ENCODE assay signal across 17 cellular contexts in the genomic region with DNA sequence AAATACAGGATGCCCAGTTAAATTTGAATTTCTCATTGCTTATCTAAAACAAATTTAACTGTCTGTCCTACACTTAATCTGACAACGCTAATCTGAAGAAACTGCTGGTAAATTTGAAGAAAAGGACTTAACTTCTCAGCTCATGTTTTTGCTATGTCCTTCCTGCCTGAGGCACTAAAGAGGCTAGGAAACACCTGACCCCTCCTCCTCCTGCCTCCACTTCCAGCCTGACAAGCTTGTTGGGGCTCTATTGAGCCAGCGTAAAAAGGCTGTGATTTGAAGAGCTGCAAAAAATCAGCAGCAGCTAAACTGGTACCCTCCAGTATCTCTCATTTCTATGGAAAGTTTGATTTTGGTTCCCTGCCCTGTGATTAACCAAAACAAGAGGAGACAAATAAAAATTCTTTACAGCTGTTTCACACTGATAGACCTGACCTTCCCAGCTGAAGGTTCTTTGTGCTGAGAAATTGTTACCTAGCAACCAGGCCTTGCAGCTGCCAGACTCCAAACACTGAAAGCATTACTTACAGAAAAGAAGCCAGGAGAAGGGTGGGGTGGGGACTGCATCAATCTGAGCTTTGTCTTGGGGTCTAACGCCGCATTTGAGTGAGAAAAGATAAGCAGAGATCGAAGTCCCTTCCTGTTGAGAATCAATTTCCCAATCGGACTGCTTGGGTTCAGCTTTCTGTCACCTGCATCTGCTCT. TPM values are rescaled to one million over a fixed set of nuclear protein-coding genes. Genes with fewer than 3 reads are reported as not detected.
DNase-seq lines count a peak whose midpoint lies in the region; ATAC-seq and TF ChIP-seq lines count a peak whose summit lies in the region.
"Had no signal": no experiment of that assay in that cellular context is flagged by ENCODE, and none has a peak within 500 bp of the region (broad histone marks: within the 10 kb centered on the region; RNA-seq: fewer than 3 reads in every experiment).

No MANE protein-coding gene starts in this region.

- H3K4me1 ChIP-seq in trophoblast cell (ENCODE audit: control insufficient read depth in 1 of 2, insufficient read depth in 2 of 2, low read length in 2 of 2) = no peaks in the 10 kb centered on the region
- H3K4me1 ChIP-seq in Peyer's patch = no peaks in the 10 kb centered on the region
- H3K4me1 ChIP-seq: pancreas had no signal

- peak; percentile 85 for DNase-seq in NCI-H1105 treated with DMSO at 0.1 percent for 48 hours (lab: John Stamatoyannopoulos, UW)
- peak; percentile 92 for DNase-seq in NCI-H2227 (lab: John Stamatoyannopoulos, UW; ENCODE audit: unreplicated experiment)
- peak; percentile 51 for DNase-seq in ecto neural progenitor cell (ENCODE audit: low spot score)
- peak; percentile 19 to 75 for DNase-seq in trophoblast cell
- no peak for DNase-seq in Peyer's patch
- no peak for DNase-seq in activated naive CD4-positive, alpha-beta T cell treated with anti-CD3 and anti-CD28 coated beads, Interleukin-2, amount 50 U/mL, for 16 hours
- DNase-seq: activated CD4-positive, alpha-beta memory T cell treated with anti-CD3 and anti-CD28 coated beads for 36 hours; NCI-H1048 had no signal

- no peak overlapping the region for H4K91ac ChIP-seq in trophoblast cell (ENCODE audit: low read depth, low read length)

- no peak overlapping the region for H2AFZ ChIP-seq in trophoblast cell (ENCODE audit: insufficient read depth, low read length, poor library complexity)

- H3K9me3 ChIP-seq in trophoblast cell (ENCODE audit: insufficient read depth, low read depth, low read length) = no peaks in the 10 kb centered on the region
- no peaks in the 10 kb centered on the region for H3K9me3 ChIP-seq in Peyer's patch
- H3K9me3 ChIP-seq: pancreas had no signal

- no peaks in the 10 kb centered on the region for H3K79me2 ChIP-seq in trophoblast cell (ENCODE audit: control insufficient read depth, insufficient read depth, low read length, poor library complexity)

- no peak overlapping the region for H3K9ac ChIP-seq in trophoblast cell (ENCODE audit: low read length)

- no peak overlapping the region for H4K8ac ChIP-seq in trophoblast cell (ENCODE audit: low read depth, low read length)

- H3K36me3 ChIP-seq in trophoblast cell (ENCODE audit: control insufficient read depth in 1 of 2, insufficient read depth in 2 of 2, low read length in 2 of 2) (no peaks in the 10 kb centered on the region), Peyer's patch (no peaks in the 10 kb centered on the region)
- H3K36me3 ChIP-seq: pancreas had no signal

- no peak for TF ChIP-seq CTCF in Peyer's patch (IDR thresholded peaks at IDR 0.05)

- H3K14ac ChIP-seq in trophoblast cell (ENCODE audit: low read length) = no peak overlapping the region

- H3K4me3 ChIP-seq in trophoblast cell (ENCODE audit: low read depth, low read length) (no peak overlapping the region), Peyer's patch (no peak overlapping the region)
- H3K4me3 ChIP-seq: K562, pancreas had no signal

- H3K4me2 ChIP-seq in trophoblast cell (ENCODE audit: low read length) = no peak overlapping the region

- no peak overlapping the region for H3K23ac ChIP-seq in trophoblast cell (ENCODE audit: low read length)

- no peak overlapping the region for H2BK120ac ChIP-seq in trophoblast cell (ENCODE audit: insufficient read depth, low read length, poor library complexity)

- H3K4ac ChIP-seq in trophoblast cell (ENCODE audit: low read depth, low read length) = no peak overlapping the region

- H4K12ac ChIP-seq in trophoblast cell (ENCODE audit: low read depth, low read length) = no peak overlapping the region

- no peak overlapping the region for H2BK12ac ChIP-seq in trophoblast cell (ENCODE audit: low read length)

- H3K79me1 ChIP-seq in trophoblast cell (ENCODE audit: low read length) = no peaks in the 10 kb centered on the region

- no peak overlapping the region for H2AK5ac ChIP-seq in trophoblast cell (ENCODE audit: low read length)

- H2BK5ac ChIP-seq in trophoblast cell (ENCODE audit: low read depth, low read length, poor library complexity) = no peak overlapping the region

- no peak for TF ChIP-seq POLR2A in Peyer's patch (IDR thresholded peaks at IDR 0.05)

- H3K27me3 ChIP-seq in trophoblast cell (ENCODE audit: insufficient read depth, low read length) = no peaks in the 10 kb centered on the region
- H3K27me3 ChIP-seq in Peyer's patch = no peaks in the 10 kb centered on the region

- H3K27ac ChIP-seq in trophoblast cell (ENCODE audit: low read depth, low read length) (no peak overlapping the region), Peyer's patch (no peak overlapping the region)
- H3K27ac ChIP-seq: C4-2B, pancreas had no signal

- WGBS in trophoblast cell (ENCODE audit: extremely low coverage, insufficient coverage, insufficient read length) = no CpG with 5 or more reads among the region's 6 CpGs

- H3K18ac ChIP-seq in trophoblast cell (ENCODE audit: low read length) = no peak overlapping the region

- no peak for ATAC-seq in GM21423 (IDR thresholded peaks at IDR 0.05; ENCODE audit: unreplicated experiment)
- ATAC-seq: K562, SK-N-SH treated with all-trans-retinoic acid at 6 μM for 48 hours had no signal

RNA-seq across cellular contexts. Expression of gene DCX, which starts 34.9 kb away (rescaled TPM):
- 0.29 and 0.31 TPM in 2 replicates for polyA plus RNA-seq in trophoblast cell (2013)
- total RNA-seq in Peyer's patch = not detected
- total RNA-seq: activated CD4-positive, alpha-beta memory T cell treated with anti-CD3 and anti-CD28 coated beads for 36 hours; activated T-helper 1 cell treated with anti-CD3 and anti-CD28 coated beads, Interleukin-12 subunit alpha, Interleukin-12 subunit beta, Interleukin-2, Interleukin-4 antibody, amounts not matched to agents 30 ng/mL and 10 ng/mL and 1 ng/mL, durations not matched to agents 14 hours and 24 hours and 36 hours; G401; K562; mononuclear cell had no signal
- polyA plus RNA-seq: K562, keratinocyte had no signal

Comparison
In these comparisons a context has a peak if more than half of its experiments do, and no peak if none do; other contexts are left out.
1. DNase-seq: peak in NCI-H1105 treated with DMSO at 0.1 percent for 48 hours (single experiment), NCI-H2227 (single experiment), ecto neural progenitor cell (single experiment) and trophoblast cell (2 of 2); none in Peyer's patch (0 of 3) and activated naive CD4-positive, alpha-beta T cell treated with anti-CD3 and anti-CD28 coated beads, Interleukin-2, amount 50 U/mL, for 16 hours (single experiment).